In the genomic region with DNA sequence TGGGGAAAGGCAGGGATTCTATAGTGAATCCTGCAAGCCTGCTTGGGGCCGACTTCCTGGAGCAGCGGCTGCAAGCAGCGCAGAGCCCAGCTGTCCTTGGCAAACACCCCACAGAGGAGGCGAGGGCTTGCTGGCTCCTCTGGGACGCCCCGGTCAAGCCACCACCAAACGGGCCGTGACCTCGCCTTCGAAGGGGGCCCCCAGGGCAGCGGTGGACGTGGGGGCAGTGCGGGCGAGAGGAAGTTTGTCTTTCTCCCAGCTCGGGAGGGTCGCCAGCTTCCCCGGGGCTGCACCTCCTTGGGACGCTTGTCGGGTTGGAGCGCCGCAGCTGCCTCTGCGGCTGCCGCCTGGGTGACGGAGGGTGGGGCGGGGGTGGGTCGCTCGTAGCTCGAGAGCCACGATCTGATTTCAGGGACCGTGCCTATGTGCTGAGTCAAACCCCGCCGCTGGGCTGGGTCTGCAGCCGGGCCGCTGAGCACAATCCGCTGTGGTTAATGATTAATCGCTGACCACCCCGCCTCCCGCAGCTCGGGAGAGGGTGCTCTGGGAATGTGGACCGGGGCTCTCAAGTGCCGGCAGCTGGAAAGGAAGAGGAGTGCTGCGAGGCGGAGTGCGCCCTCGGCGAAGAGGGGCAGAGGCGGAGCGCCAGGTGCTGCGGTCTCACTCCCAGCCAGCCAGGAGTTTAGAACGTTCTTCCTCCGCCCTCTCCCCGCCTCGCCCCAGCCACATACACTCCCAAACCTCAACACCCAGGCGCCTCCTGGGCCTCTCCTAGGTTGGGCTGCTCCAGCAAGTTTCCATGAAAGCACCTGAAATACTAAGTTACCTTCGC, we compare ENCODE assay signal across 8 cellular contexts. TPM values are rescaled to one million over a fixed set of nuclear protein-coding genes. Genes with fewer than 3 reads are reported as not detected.
A peak's percentile ranks its signal among the peaks of the same experiment; 100 is the strongest.
DNase-seq lines count a peak whose midpoint lies in the region; ATAC-seq and TF ChIP-seq lines count a peak whose summit lies in the region.

Gene GPR39, plus strand, starts transcription at position 726 of the 832 bp plus-strand sequence.

- peak within 1 kb of the TSS; percentile 86 for H3K4me3 Mint-ChIP-seq in neural progenitor cell
- H3K4me3 Mint-ChIP-seq in activated CD4-positive, alpha-beta memory T cell treated with anti-CD3 and anti-CD28 coated beads for 36 hours: no peak within 1 kb of the TSS
- H3K4me3 Mint-ChIP-seq in CD4-positive, alpha-beta memory T cell: no peak within 1 kb of the TSS

- H3K27me3 ChIP-seq in BE2C (no peaks in the 10 kb centered on the region), IMR-90 (ENCODE audit: control insufficient read depth, insufficient read depth, low read length) (no peaks in the 10 kb centered on the region), foreskin keratinocyte (no peaks in the 10 kb centered on the region), neural progenitor cell (peaks cover 41% of the 10 kb centered on the region)
- no peaks in the 10 kb centered on the region for H3K27me3 ChIP-seq in CD4-positive, alpha-beta memory T cell (ENCODE audit: insufficient read depth, low read length)

- CTCF ChIA-PET in IMR-90 (lab: Yijun Ruan, JAX): interaction anchor here (0.5 to 1.2 kb wide), 5 partner anchors 8 to 1144 kb away, joined by 3 to 5 read pairs (median 3); no protein-coding TSS in a partner anchor
- CTCF ChIA-PET in activated CD4-positive, alpha-beta memory T cell treated with anti-CD3 and anti-CD28 coated beads for 36 hours (lab: Charles Lee): no interaction called here
- CTCF ChIA-PET in CD4-positive, alpha-beta memory T cell (lab: Charles Lee; ENCODE audit: partially characterized antibody): no interaction called here

- H3K23ac ChIP-seq in IMR-90 (ENCODE audit: low read depth, low read length): peak within 1 kb of the TSS; percentile 86

- in situ Hi-C loops in IMR-90 (cut with MboI; ENCODE audit: low sequenced_read_pairs): no loop called here

- TF ChIP-seq RAD21 in IMR-90 (IDR thresholded peaks at IDR 0.05; ENCODE audit: low read length): peak; percentile 14; the same call in 1 of the 2 replicates

- dilution Hi-C loops in IMR-90 (cut with HindIII; ENCODE audit: low sequenced_read_pairs, unreplicated experiment): no loop called here

- no peak for TF ChIP-seq CTCF in BE2C (IDR thresholded peaks at IDR 0.05; ENCODE audit: low read depth, low read length)
- TF ChIP-seq CTCF in IMR-90 (conservative IDR thresholded peaks at IDR 0.05; ENCODE audit: low read depth, low read length): no peak
- TF ChIP-seq CTCF in foreskin keratinocyte (conservative IDR thresholded peaks at IDR 0.05): peak; percentile 38
- TF ChIP-seq CTCF in neural progenitor cell (IDR thresholded peaks at IDR 0.05): no peak

- H3K79me2 ChIP-seq in neural progenitor cell (ENCODE audit: low read depth): no peaks in the 10 kb centered on the region

- intact Hi-C loops in IMR-90 (cut with micrococcal nuclease): loop anchor here (5.0 kb wide), 1 partner anchor 59 kb away; no protein-coding TSS in a partner anchor
- intact Hi-C loops in activated CD4-positive, alpha-beta memory T cell treated with anti-CD3 and anti-CD28 coated beads for 36 hours (cut with micrococcal nuclease): no loop called here
- intact Hi-C loops in CD4-positive, alpha-beta memory T cell (cut with micrococcal nuclease): no loop called here

- H3K9me3 Mint-ChIP-seq in neural progenitor cell: no peaks in the 10 kb centered on the region
- no peaks in the 10 kb centered on the region for H3K9me3 Mint-ChIP-seq in activated CD4-positive, alpha-beta memory T cell treated with anti-CD3 and anti-CD28 coated beads for 36 hours
- H3K9me3 Mint-ChIP-seq in activated naive CD4-positive, alpha-beta T cell treated with anti-CD3 and anti-CD28 coated beads, Interleukin-2, amount 50 U/mL, for 72 hours: peaks cover 0 to 3% of the 10 kb centered on the region in 2 donors
- H3K9me3 Mint-ChIP-seq in CD4-positive, alpha-beta memory T cell: peaks cover 0 to 15% (median 2%) of the 10 kb centered on the region in 8 donors

- H3K4me3 ChIP-seq in BE2C (ENCODE audit: low read depth, low read length) (peak within 1 kb of the TSS; percentile 38), IMR-90 (ENCODE audit: insufficient read depth, low read depth, low read length) (peak within 1 kb of the TSS; percentile 59), neural progenitor cell (peak within 1 kb of the TSS; percentile 49)
- H3K4me3 ChIP-seq in CD4-positive, alpha-beta memory T cell (ENCODE audit: low read length in 2 of 2): no peak within 1 kb of the TSS

- H3K9ac ChIP-seq in IMR-90 (ENCODE audit: low read depth, low read length) (peak within 1 kb of the TSS; percentile 49), neural progenitor cell (no peak within 1 kb of the TSS)

- H2BK20ac ChIP-seq in IMR-90 (ENCODE audit: low read depth, low read length): peak within 1 kb of the TSS; percentile 90

- H3K36me3 ChIP-seq in BE2C (no peaks in the 10 kb centered on the region), IMR-90 (ENCODE audit: control insufficient read depth, insufficient read depth, low read length) (no peaks in the 10 kb centered on the region), neural progenitor cell (no peaks in the 10 kb centered on the region)
- no peaks in the 10 kb centered on the region for H3K36me3 ChIP-seq in CD4-positive, alpha-beta memory T cell (ENCODE audit: insufficient read depth, low read length)

- H2AK9ac ChIP-seq in IMR-90 (replicated peaks; ENCODE audit: low read depth, low read length, poor library complexity): peak within 1 kb of the TSS; percentile 92

- no TSS peak for BruUV-seq in IMR-90 (replicated peaks; lab: Mats Ljungman, UMichigan)

- no peak for TF ChIP-seq POLR2A in IMR-90 (IDR thresholded peaks at IDR 0.05; ENCODE audit: low read depth, low read length)

- peaks cover 11% of the 10 kb centered on the region for H3K9me1 ChIP-seq in IMR-90 (ENCODE audit: insufficient read depth, low read length)

- DNase-seq in BE2C (peak; percentile 29), IMR-90 (peak; percentile 96), SK-N-DZ (ENCODE audit: low spot score) (peak; percentile 4), foreskin keratinocyte (peak; percentile 97 to 99), neural progenitor cell (ENCODE audit: low spot score) (peak; percentile 76)
- no peak for DNase-seq in activated CD4-positive, alpha-beta memory T cell treated with anti-CD3 and anti-CD28 coated beads for 36 hours
- DNase-seq in activated naive CD4-positive, alpha-beta T cell treated with anti-CD3 and anti-CD28 coated beads, Interleukin-2, amount 50 U/mL, for 72 hours (ENCODE audit: low spot score in 2 of 2): no peak
- DNase-seq in CD4-positive, alpha-beta memory T cell: no peak

- H3K27ac Mint-ChIP-seq in neural progenitor cell: no peak within 1 kb of the TSS
- H3K27ac Mint-ChIP-seq in activated CD4-positive, alpha-beta memory T cell treated with anti-CD3 and anti-CD28 coated beads for 36 hours: no peak within 1 kb of the TSS
- no peak within 1 kb of the TSS for H3K27ac Mint-ChIP-seq in activated naive CD4-positive, alpha-beta T cell treated with anti-CD3 and anti-CD28 coated beads, Interleukin-2, amount 50 U/mL, for 72 hours
- H3K27ac Mint-ChIP-seq in CD4-positive, alpha-beta memory T cell: no peak within 1 kb of the TSS

- peak within 1 kb of the TSS; percentile 94 for H2AK5ac ChIP-seq in IMR-90 (ENCODE audit: low read depth, low read length)

- peak within 1 kb of the TSS; percentile 77 to 94; a peak in 3 of 4 replicates for H4K8ac ChIP-seq in IMR-90 (ENCODE audit: low read depth in 2 of 2, low read length in 2 of 2)

- WGBS in IMR-90 (ENCODE audit: extremely low coverage in 2 of 2, insufficient read length in 1 of 2), 2 experiments: 0% methylated on average over 3 of the region's 55 CpGs; no CpG with 5 or more reads in 1 of the 2 experiments

- peak within 1 kb of the TSS; percentile 51 for H3K56ac ChIP-seq in IMR-90 (ENCODE audit: extremely low read depth, insufficient read depth, low read length)

- peak within 1 kb of the TSS; percentile 61; the same call in 2 of the 3 replicates for H2BK15ac ChIP-seq in IMR-90 (ENCODE audit: low read depth, low read length)

- H3F3A ChIP-seq in neural progenitor cell (ENCODE audit: low read depth): no peaks in the 10 kb centered on the region

- H4K5ac ChIP-seq in IMR-90 (ENCODE audit: low read depth, low read length): peak within 1 kb of the TSS; percentile 33

- H3K14ac ChIP-seq in IMR-90 (replicated peaks; ENCODE audit: low read depth, low read length): peak within 1 kb of the TSS; percentile 81

- peak within 1 kb of the TSS; percentile 97 for H2AFZ ChIP-seq in IMR-90 (replicated peaks; ENCODE audit: low read length, poor library complexity)
- H2AFZ ChIP-seq in neural progenitor cell (replicated peaks): peak within 1 kb of the TSS; percentile 89

- peak within 1 kb of the TSS; percentile 81 for H3K27ac ChIP-seq in IMR-90 (ENCODE audit: insufficient read depth, low read length)
- H3K27ac ChIP-seq in foreskin keratinocyte: peak within 1 kb of the TSS; percentile 88
- no peak within 1 kb of the TSS for H3K27ac ChIP-seq in neural progenitor cell
- H3K27ac ChIP-seq in CD4-positive, alpha-beta memory T cell (ENCODE audit: low read depth, low read length): no peak within 1 kb of the TSS

- POLR2A ChIA-PET in IMR-90 (lab: Charles Lee; ENCODE audit: unreplicated experiment): no interaction called here
- POLR2A ChIA-PET in activated CD4-positive, alpha-beta memory T cell treated with anti-CD3 and anti-CD28 coated beads for 36 hours (lab: Charles Lee): no interaction called here
- POLR2A ChIA-PET in CD4-positive, alpha-beta memory T cell (lab: Charles Lee; ENCODE audit: partially characterized antibody): no interaction called here

- H2BK5ac ChIP-seq in IMR-90 (ENCODE audit: low read depth, low read length, poor library complexity, severe bottlenecking): peak within 1 kb of the TSS; percentile 94

- H4K20me1 ChIP-seq in IMR-90 (ENCODE audit: insufficient read depth, low read length) (no peaks in the 10 kb centered on the region), neural progenitor cell (ENCODE audit: low read depth) (no peaks in the 10 kb centered on the region)

- peak within 1 kb of the TSS; percentile 90 for H4K91ac ChIP-seq in IMR-90 (ENCODE audit: insufficient read depth, low read depth, low read length)

- H3K9me3 ChIP-seq in BE2C: no peaks in the 10 kb centered on the region
- no peaks in the 10 kb centered on the region for H3K9me3 ChIP-seq in IMR-90 (ENCODE audit: control insufficient read depth, insufficient read depth, low read length)
- H3K9me3 ChIP-seq in neural progenitor cell (ENCODE audit: low read depth): no peaks in the 10 kb centered on the region
- no peaks in the 10 kb centered on the region for H3K9me3 ChIP-seq in CD4-positive, alpha-beta memory T cell (ENCODE audit: control insufficient read depth in 1 of 2, low read length in 2 of 2)

- peaks cover 13% of the 10 kb centered on the region for H3K27me3 Mint-ChIP-seq in neural progenitor cell (ENCODE audit: insufficient read depth, low read depth)
- peaks cover 9% of the 10 kb centered on the region for H3K27me3 Mint-ChIP-seq in activated CD4-positive, alpha-beta memory T cell treated with anti-CD3 and anti-CD28 coated beads for 36 hours
- H3K27me3 Mint-ChIP-seq in CD4-positive, alpha-beta memory T cell: peaks cover 6 to 9% of the 10 kb centered on the region in 2 donors

- peak; percentile 91 for ATAC-seq in IMR-90 (ENCODE audit: low read depth)
- peak; percentile 94 for ATAC-seq in foreskin keratinocyte
- ATAC-seq in activated naive CD4-positive, alpha-beta T cell treated with anti-CD3 and anti-CD28 coated beads, Interleukin-2, amount 50 U/mL, for 72 hours: no peak

- no peaks in the 10 kb centered on the region for H3K4me1 ChIP-seq in BE2C
- peaks cover 10% of the 10 kb centered on the region for H3K4me1 ChIP-seq in IMR-90 (ENCODE audit: control insufficient read depth, insufficient read depth, low read length)
- peaks cover 15% of the 10 kb centered on the region for H3K4me1 ChIP-seq in foreskin keratinocyte
- H3K4me1 ChIP-seq in neural progenitor cell: no peaks in the 10 kb centered on the region
- no peaks in the 10 kb centered on the region for H3K4me1 ChIP-seq in CD4-positive, alpha-beta memory T cell (ENCODE audit: insufficient read depth, low read length)

- peaks cover 17% of the 10 kb centered on the region for H3K4me1 Mint-ChIP-seq in neural progenitor cell
- H3K4me1 Mint-ChIP-seq in activated CD4-positive, alpha-beta memory T cell treated with anti-CD3 and anti-CD28 coated beads for 36 hours (ENCODE audit: low read depth): no peaks in the 10 kb centered on the region
- H3K4me1 Mint-ChIP-seq in CD4-positive, alpha-beta memory T cell: no peaks in the 10 kb centered on the region

- peaks cover 0 to 6% of the 10 kb centered on the region in 2 experiments; a peak in 3 of 4 replicates for H3K79me1 ChIP-seq in IMR-90 (ENCODE audit: low read depth in 1 of 2, low read length in 2 of 2)

- H3K36me3 Mint-ChIP-seq in neural progenitor cell: no peaks in the 10 kb centered on the region
- no peaks in the 10 kb centered on the region for H3K36me3 Mint-ChIP-seq in activated CD4-positive, alpha-beta memory T cell treated with anti-CD3 and anti-CD28 coated beads for 36 hours
- H3K36me3 Mint-ChIP-seq in activated naive CD4-positive, alpha-beta T cell treated with anti-CD3 and anti-CD28 coated beads, Interleukin-2, amount 50 U/mL, for 72 hours: peaks cover 8 to 12% of the 10 kb centered on the region in 2 donors
- H3K36me3 Mint-ChIP-seq in CD4-positive, alpha-beta memory T cell: no peaks in the 10 kb centered on the region

- peak within 1 kb of the TSS; percentile 99 for H2BK120ac ChIP-seq in IMR-90 (ENCODE audit: low read depth, low read length)

- peak within 1 kb of the TSS; percentile 95 for H3K4ac ChIP-seq in IMR-90 (ENCODE audit: low read depth, low read length)

- H3K18ac ChIP-seq in IMR-90 (ENCODE audit: low read depth, low read length): peak within 1 kb of the TSS; percentile 65

- H3K4me2 ChIP-seq in IMR-90 (ENCODE audit: low read depth, low read length) (peak within 1 kb of the TSS; percentile 70), neural progenitor cell (peak within 1 kb of the TSS; percentile 77)

RNA-seq across cellular contexts. Expression of gene GPR39, which starts in this region (rescaled TPM):
- not detected for polyA plus RNA-seq in BE2C (2012; ENCODE audit: insufficient read depth, insufficient read length, low read depth)
- total RNA-seq in IMR-90 (2012; rRNA removed): 7.2 and 9.0 TPM in 2 replicates
- 4.4 and 5.4 TPM in 2 replicates for polyA plus RNA-seq in IMR-90 (2012; rRNA removed)
- polyA plus RNA-seq in IMR-90 (2012; cell fraction: cytosol; rRNA removed): 3.5 and 6.1 TPM in 2 replicates
- polyA plus RNA-seq in IMR-90 (2012; cell fraction: nucleus; rRNA removed; ENCODE audit: low replicate concordance): 2.0 and 4.2 TPM in 2 replicates
- not detected in 2 replicates for polyA plus RNA-seq in SK-N-DZ (2014; cell fraction: cytosol; rRNA removed)
- polyA plus RNA-seq in SK-N-DZ (2014; cell fraction: nucleus; rRNA removed): not detected in 2 replicates
- total RNA-seq in foreskin keratinocyte: 10.5 and 11.3 TPM in 2 replicates
- polyA plus RNA-seq in foreskin keratinocyte: 8.0 and 8.9 TPM in 2 replicates
- total RNA-seq in neural progenitor cell (ENCODE audit: low replicate concordance): 0.28 and 1.4 TPM in 2 replicates
- not detected for total RNA-seq in activated CD4-positive, alpha-beta memory T cell treated with anti-CD3 and anti-CD28 coated beads for 36 hours
- not detected for total RNA-seq in activated naive CD4-positive, alpha-beta T cell treated with anti-CD3 and anti-CD28 coated beads, Interleukin-2, amount 50 U/mL, for 72 hours
- total RNA-seq in CD4-positive, alpha-beta memory T cell: not detected
- polyA plus RNA-seq in CD4-positive, alpha-beta memory T cell: not detected

Comparison
In these comparisons a context has a peak if more than half of its experiments do, and no peak if none do; other contexts are left out.
1. DNase-seq: peak in BE2C (single experiment), IMR-90 (single experiment), SK-N-DZ (single experiment), foreskin keratinocyte (2 of 2) and neural progenitor cell (single experiment); none in activated CD4-positive, alpha-beta memory T cell treated with anti-CD3 and anti-CD28 coated beads for 36 hours (single experiment), activated naive CD4-positive, alpha-beta T cell treated with anti-CD3 and anti-CD28 coated beads, Interleukin-2, amount 50 U/mL, for 72 hours (0 of 2) and CD4-positive, alpha-beta memory T cell (0 of 5).
2. H3K4me3 ChIP-seq: peak in BE2C (single experiment), IMR-90 (single experiment) and neural progenitor cell (single experiment); none in CD4-positive, alpha-beta memory T cell (0 of 2).
3. ATAC-seq: peak in IMR-90 (single experiment) and foreskin keratinocyte (single experiment); none in activated naive CD4-positive, alpha-beta T cell treated with anti-CD3 and anti-CD28 coated beads, Interleukin-2, amount 50 U/mL, for 72 hours (0 of 2).
4. H3K27ac ChIP-seq: peak in IMR-90 (single experiment) and foreskin keratinocyte (single experiment); none in neural progenitor cell (single experiment) and CD4-positive, alpha-beta memory T cell (single experiment).